28 cellular contexts compared by ENCODE assay signal in genomic region chr11:62919476-62919875, GRCh38. TPM values are rescaled to one million over a fixed set of nuclear protein-coding genes. Genes with fewer than 3 reads are reported as not detected.
A peak's percentile ranks its signal among the peaks of the same experiment; 100 is the strongest.
DNase-seq lines count a peak whose midpoint lies in the region; ATAC-seq and TF ChIP-seq lines count a peak whose summit lies in the region.
"Had no signal": no experiment of that assay in that cellular context is flagged by ENCODE, and none has a peak within 500 bp of the region (broad histone marks: within the 10 kb centered on the region; RNA-seq: fewer than 3 reads in every experiment).

No MANE protein-coding gene starts in this region.

- H3K36me3 ChIP-seq in cardiac muscle cell = no peaks in the 10 kb centered on the region
- no peaks in the 10 kb centered on the region for H3K36me3 ChIP-seq in heart right ventricle

- no peaks in the 10 kb centered on the region for H3K36me3 Mint-ChIP-seq in activated CD8-positive, alpha-beta memory T cell treated with anti-CD3 and anti-CD28 coated beads, Interleukin-2, amount 10 ng/mL, durations not matched to agents 7 days and 5 days

- DNase-seq in cardiac muscle cell (ENCODE audit: low read depth in 1 of 2, low spot score in 1 of 2) = no peak
- no peak for DNase-seq in heart right ventricle
- peak in 35 of 42 donors; percentile 35 to 87 (median 62) for DNase-seq in head of caudate nucleus
- peak; percentile 48 for DNase-seq in putamen (ENCODE audit: low spot score)
- DNase-seq in activated T-cell treated with anti-CD3 and anti-CD28 coated beads, Interleukin-2, amount 50 U/mL, for 1 hour = no peak
- no peak for DNase-seq in stimulated activated CD4-positive, alpha-beta T cell treated with anti-CD3 and anti-CD28 coated beads, Interleukin-15, amount 100 ng/mL, for 24 hours
- no peak for DNase-seq in activated CD8-positive, alpha-beta memory T cell treated with anti-CD3 and anti-CD28 coated beads, Interleukin-2, amount 10 ng/mL, durations not matched to agents 7 days and 5 days
- DNase-seq: ACHN; CD8-positive, alpha-beta memory T cell; DMS53; GF-D8; HFFc6; KBM-7; MM.1S; NCI-H1048; NCI-H1436 treated with DMSO at 0.1 percent for 48 hours; NCI-H1930; NCI-H226; NCI-H510A treated with DMSO at 0.1 percent for 48 hours; NCI-H748 treated with DMSO at 0.1 percent for 48 hours; SHP77 treated with DMSO at 0.1 percent for 48 hours had no signal

- TF ChIP-seq CTCF in cardiac muscle cell (IDR thresholded peaks at IDR 0.05; ENCODE audit: low read depth, low read length) = no peak
- no peak for TF ChIP-seq CTCF in heart right ventricle (IDR thresholded peaks at IDR 0.05)

- H3K27me3 Mint-ChIP-seq in activated CD8-positive, alpha-beta memory T cell treated with anti-CD3 and anti-CD28 coated beads, Interleukin-2, amount 10 ng/mL, durations not matched to agents 7 days and 5 days = peaks cover 47% of the 10 kb centered on the region

- H3K4me1 ChIP-seq in cardiac muscle cell (ENCODE audit: low read depth) (peaks cover 34% of the 10 kb centered on the region), heart right ventricle (peaks cover 6 to 26% (median 12%) of the 10 kb centered on the region in 9 donors)

- no peaks in the 10 kb centered on the region for H3K9me3 Mint-ChIP-seq in activated CD8-positive, alpha-beta memory T cell treated with anti-CD3 and anti-CD28 coated beads, Interleukin-2, amount 10 ng/mL, durations not matched to agents 7 days and 5 days (ENCODE audit: low read depth)
- H3K9me3 Mint-ChIP-seq: CD8-positive, alpha-beta memory T cell; HFFc6 had no signal

- no peak for ATAC-seq in heart right ventricle
- no peak for ATAC-seq in GM21367 (IDR thresholded peaks at IDR 0.05; ENCODE audit: unreplicated experiment)
- ATAC-seq in activated CD8-positive, alpha-beta memory T cell treated with anti-CD3 and anti-CD28 coated beads, Interleukin-2, amount 10 ng/mL, durations not matched to agents 7 days and 5 days = no peak

- H3K4me3 Mint-ChIP-seq in activated CD8-positive, alpha-beta memory T cell treated with anti-CD3 and anti-CD28 coated beads, Interleukin-2, amount 10 ng/mL, durations not matched to agents 7 days and 5 days = no peak overlapping the region
- H3K4me3 Mint-ChIP-seq: CD8-positive, alpha-beta memory T cell; HFFc6 had no signal

- peaks cover 8% of the 10 kb centered on the region for H3K27me3 ChIP-seq in cardiac muscle cell
- peaks cover 0 to 42% (median 33%) of the 10 kb centered on the region in 7 donors for H3K27me3 ChIP-seq in heart right ventricle

- CTCF ChIA-PET in activated CD8-positive, alpha-beta memory T cell treated with anti-CD3 and anti-CD28 coated beads, Interleukin-2, amount 10 ng/mL, durations not matched to agents 7 days and 5 days (lab: Charles Lee) = interaction anchor here (8.3 kb wide), 1 partner anchor 14 kb away, joined by 58 read pairs; no protein-coding TSS in a partner anchor

- H3K9me3 ChIP-seq in cardiac muscle cell (ENCODE audit: low read depth) (no peaks in the 10 kb centered on the region), heart right ventricle (no peaks in the 10 kb centered on the region)

- H3K4me1 Mint-ChIP-seq in activated CD8-positive, alpha-beta memory T cell treated with anti-CD3 and anti-CD28 coated beads, Interleukin-2, amount 10 ng/mL, durations not matched to agents 7 days and 5 days = peaks cover 10% of the 10 kb centered on the region

- intact Hi-C loops in heart right ventricle (cut with DNase I) = no loop called here
- intact Hi-C loops in head of caudate nucleus (cut with DNase I) = no loop called here

- H3K27ac ChIP-seq in cardiac muscle cell (peak overlapping the region; percentile 78), heart right ventricle (no peak overlapping the region)
- H3K27ac ChIP-seq: 22Rv1, C4-2B, RWPE1, SK-N-MC had no signal

- WGBS in heart right ventricle, 2 donors = 84 to 91% methylated on average over 10 of the region's 10 CpGs

- H3K4me3 ChIP-seq in cardiac muscle cell (no peak overlapping the region), heart right ventricle (no peak overlapping the region)
- H3K4me3 ChIP-seq: SK-N-MC had no signal

- H3K27ac Mint-ChIP-seq in activated CD8-positive, alpha-beta memory T cell treated with anti-CD3 and anti-CD28 coated beads, Interleukin-2, amount 10 ng/mL, durations not matched to agents 7 days and 5 days = no peak overlapping the region
- H3K27ac Mint-ChIP-seq: CD8-positive, alpha-beta memory T cell; HFFc6 had no signal

RNA-seq across cellular contexts. Expression of gene CHRM1, which starts 1.7 kb away (rescaled TPM):
- total RNA-seq in cardiac muscle cell = 1.3 and 1.4 TPM in 2 replicates
- polyA plus RNA-seq in cardiac muscle cell = 0.97 and 1.6 TPM in 2 replicates
- total RNA-seq in heart right ventricle = not detected
- polyA plus RNA-seq in heart right ventricle = not detected
- total RNA-seq in activated CD8-positive, alpha-beta memory T cell treated with anti-CD3 and anti-CD28 coated beads, Interleukin-2, amount 10 ng/mL, durations not matched to agents 7 days and 5 days = not detected
- total RNA-seq: CD8-positive, alpha-beta memory T cell; H7; HFFc6; HT1080 had no signal
- polyA plus RNA-seq: CD8-positive, alpha-beta memory T cell had no signal

RNA-seq across cellular contexts. Expression of gene SLC3A2, which starts 38.8 kb away (rescaled TPM):
- total RNA-seq in cardiac muscle cell (71.8 and 79.2 TPM in 2 replicates), heart right ventricle (10 to 100 TPM; 32.0 to 78.4 (median 42.6) TPM)
- polyA plus RNA-seq in cardiac muscle cell (93.8 and 100 TPM in 2 replicates), heart right ventricle (100 to 1,000 TPM in 1 of 2 donors, 10 to 100 TPM in 1; 36.2 to 110 TPM)
- total RNA-seq in activated CD8-positive, alpha-beta memory T cell treated with anti-CD3 and anti-CD28 coated beads, Interleukin-2, amount 10 ng/mL, durations not matched to agents 7 days and 5 days = 100 to 1,000 TPM; 213 to 259 TPM

Comparison
In these comparisons a context has a peak if more than half of its experiments do, and no peak if none do; other contexts are left out.
1. DNase-seq: peak in head of caudate nucleus (35 of 42) and putamen (single experiment); none in cardiac muscle cell (0 of 2), heart right ventricle (0 of 2), activated T-cell treated with anti-CD3 and anti-CD28 coated beads, Interleukin-2, amount 50 U/mL, for 1 hour (single experiment), stimulated activated CD4-positive, alpha-beta T cell treated with anti-CD3 and anti-CD28 coated beads, Interleukin-15, amount 100 ng/mL, for 24 hours (single experiment) and activated CD8-positive, alpha-beta memory T cell treated with anti-CD3 and anti-CD28 coated beads, Interleukin-2, amount 10 ng/mL, durations not matched to agents 7 days and 5 days (single experiment).